Comparison of ENCODE assay signal across 8 cellular contexts in genomic region chr16:88747588-88748301, GRCh38. TPM values are rescaled to one million over a fixed set of nuclear protein-coding genes. Genes with fewer than 3 reads are reported as not detected.
DNase-seq lines count a peak whose midpoint lies in the region; ATAC-seq lines count a peak whose summit lies in the region.

No MANE protein-coding gene starts in this region.

- H3K27ac ChIP-seq in CD4-positive, CD25-positive, alpha-beta regulatory T cell (ENCODE audit: insufficient read depth, low read length, poor library complexity, severe bottlenecking): no peak overlapping the region

- no peaks in the 10 kb centered on the region for H3K9me3 ChIP-seq in CD4-positive, CD25-positive, alpha-beta regulatory T cell (ENCODE audit: control insufficient read depth in 2 of 2, low read length in 2 of 2)

- H3K36me3 Mint-ChIP-seq in CD4-positive, CD25-positive, alpha-beta regulatory T cell: no peaks in the 10 kb centered on the region

- peak overlapping the region in 1 of 3 donors; percentile 76 for H3K27ac Mint-ChIP-seq in CD4-positive, CD25-positive, alpha-beta regulatory T cell

- H3K9me3 Mint-ChIP-seq in CD4-positive, CD25-positive, alpha-beta regulatory T cell: no peaks in the 10 kb centered on the region

- no peak overlapping the region for H3K4me3 ChIP-seq in CD4-positive, CD25-positive, alpha-beta regulatory T cell (ENCODE audit: low read depth, low read length)

- H3K4me3 Mint-ChIP-seq in CD4-positive, CD25-positive, alpha-beta regulatory T cell: no peak overlapping the region

- no peaks in the 10 kb centered on the region for H3K27me3 ChIP-seq in CD4-positive, CD25-positive, alpha-beta regulatory T cell (ENCODE audit: control insufficient read depth, insufficient read depth, low read length)

- peak in 1 of 2 donors; percentile 26 for ATAC-seq in CD4-positive, CD25-positive, alpha-beta regulatory T cell (ENCODE audit: low read depth in 2 of 2)
- no peak for ATAC-seq in GM18858 (IDR thresholded peaks at IDR 0.05; ENCODE audit: unreplicated experiment)

- H3K36me3 ChIP-seq in CD4-positive, CD25-positive, alpha-beta regulatory T cell (ENCODE audit: control insufficient read depth, insufficient read depth, low read length): peaks cover 8% of the 10 kb centered on the region

- peak in 2 of 3 donors; percentile 14 to 66 for DNase-seq in CD4-positive, CD25-positive, alpha-beta regulatory T cell
- peak; percentile 23 for DNase-seq in HCEC 1CT
- DNase-seq in SIG-M5 treated with dmso at 0.1 percent for 504 hours (lab: John Stamatoyannopoulos, UW; ENCODE audit: unreplicated experiment): peak; percentile 84
- DNase-seq in dermis blood vessel endothelial cell: peak; percentile 54
- DNase-seq in stimulated activated CD8-positive, alpha-beta memory T cell treated with anti-CD3 and anti-CD28 coated beads, Interleukin-4, amount 100 ng/mL, for 24 hours (ENCODE audit: low read depth): peak; percentile 23
- DNase-seq in DMS79 treated with DMSO at 0.1 percent for 48 hours (lab: John Stamatoyannopoulos, UW): no peak
- no peak for DNase-seq in COR-L47 (lab: John Stamatoyannopoulos, UW)

- H3K4me1 ChIP-seq in CD4-positive, CD25-positive, alpha-beta regulatory T cell (ENCODE audit: control insufficient read depth, insufficient read depth, low read length, poor library complexity, severe bottlenecking): peaks cover 35% of the 10 kb centered on the region

- H3K27me3 Mint-ChIP-seq in CD4-positive, CD25-positive, alpha-beta regulatory T cell: no peaks in the 10 kb centered on the region

- H3K4me1 Mint-ChIP-seq in CD4-positive, CD25-positive, alpha-beta regulatory T cell: peaks cover 0 to 39% (median 10%) of the 10 kb centered on the region in 4 donors

RNA-seq across cellular contexts. Expression of gene PIEZO1, which starts 37.3 kb away (rescaled TPM):
- 337 TPM for total RNA-seq in CD4-positive, CD25-positive, alpha-beta regulatory T cell
- 10 to 100 TPM; 18.1 to 23.6 (median 19.9) TPM for polyA plus RNA-seq in CD4-positive, CD25-positive, alpha-beta regulatory T cell
- total RNA-seq in dermis blood vessel endothelial cell: 354 and 766 TPM in 2 replicates

RNA-seq across cellular contexts. Expression of gene CTU2, which starts 41.4 kb away (rescaled TPM):
- total RNA-seq in CD4-positive, CD25-positive, alpha-beta regulatory T cell: 26.0 TPM
- 10 to 100 TPM; 11.8 to 14.0 (median 12.6) TPM for polyA plus RNA-seq in CD4-positive, CD25-positive, alpha-beta regulatory T cell
- 11.6 and 17.6 TPM in 2 replicates for total RNA-seq in dermis blood vessel endothelial cell

RNA-seq across cellular contexts. Expression of gene RNF166, which starts 41.5 kb away (rescaled TPM):
- 420 TPM for total RNA-seq in CD4-positive, CD25-positive, alpha-beta regulatory T cell
- polyA plus RNA-seq in CD4-positive, CD25-positive, alpha-beta regulatory T cell: 100 to 1,000 TPM in 1 of 4 donors, 10 to 100 TPM in 3; 63.6 to 118 (median 97.3) TPM
- total RNA-seq in dermis blood vessel endothelial cell: 11.6 and 15.1 TPM in 2 replicates

RNA-seq across cellular contexts. Expression of gene CDT1, which starts 55.8 kb away (rescaled TPM):
- total RNA-seq in CD4-positive, CD25-positive, alpha-beta regulatory T cell: 4.8 TPM
- polyA plus RNA-seq in CD4-positive, CD25-positive, alpha-beta regulatory T cell: 1 to 10 TPM in 2 of 4 donors, under 1 TPM in 2; 0.60 to 1.4 (median 1.2) TPM
- 5.8 and 22.2 TPM in 2 replicates for total RNA-seq in dermis blood vessel endothelial cell

Comparison
In these comparisons a context has a peak if more than half of its experiments do, and no peak if none do; other contexts are left out.
1. DNase-seq: peak in CD4-positive, CD25-positive, alpha-beta regulatory T cell (2 of 3), HCEC 1CT (single experiment), SIG-M5 treated with dmso at 0.1 percent for 504 hours (single experiment), dermis blood vessel endothelial cell (single experiment) and stimulated activated CD8-positive, alpha-beta memory T cell treated with anti-CD3 and anti-CD28 coated beads, Interleukin-4, amount 100 ng/mL, for 24 hours (single experiment); none in DMS79 treated with DMSO at 0.1 percent for 48 hours (single experiment) and COR-L47 (single experiment).
2. RNA of gene RNF166, which starts 41.5 kb away (total RNA-seq): 420 TPM in CD4-positive, CD25-positive, alpha-beta regulatory T cell (single experiment); 11.6 to 15.1 TPM in dermis blood vessel endothelial cell; every median in the first group is over 10 times any median in the second.